ENCODE assay signal across 14 cellular contexts in genomic region chr22:28231423-28231822, GRCh38.
A peak's percentile ranks its signal among the peaks of the same experiment; 100 is the strongest.
DNase-seq lines count a peak whose midpoint lies in the region; TF ChIP-seq lines count a peak whose summit lies in the region.
"Had no signal": no experiment of that assay in that cellular context is flagged by ENCODE, and none has a peak within 500 bp of the region (broad histone marks: within the 10 kb centered on the region; RNA-seq: fewer than 3 reads in every experiment).

No MANE protein-coding gene starts in this region.

- no peaks in the 10 kb centered on the region for H3K36me3 ChIP-seq in mesodermal cell (ENCODE audit: control insufficient read depth, insufficient read depth, low read length)
- H3K36me3 ChIP-seq in CD4-positive, alpha-beta memory T cell (ENCODE audit: insufficient read depth, low read length): no peaks in the 10 kb centered on the region

- no peaks in the 10 kb centered on the region for H3K9me3 ChIP-seq in mesodermal cell (ENCODE audit: control insufficient read depth, low read length)
- H3K9me3 ChIP-seq in CD4-positive, alpha-beta memory T cell (ENCODE audit: control insufficient read depth in 1 of 2, low read length in 2 of 2): no peaks in the 10 kb centered on the region

- no peaks in the 10 kb centered on the region for H3K27me3 ChIP-seq in CD4-positive, alpha-beta memory T cell (ENCODE audit: insufficient read depth, low read length)

- no peak overlapping the region for H3K4me3 Mint-ChIP-seq in CD4-positive, alpha-beta memory T cell
- H3K4me3 Mint-ChIP-seq: CD4-positive, alpha-beta T cell had no signal

- H3K27ac Mint-ChIP-seq in CD4-positive, alpha-beta memory T cell: no peak overlapping the region
- H3K27ac Mint-ChIP-seq: CD4-positive, alpha-beta T cell had no signal

- peaks cover 10% of the 10 kb centered on the region for H3K4me1 ChIP-seq in mesodermal cell (ENCODE audit: control insufficient read depth, insufficient read depth, low read length, poor library complexity, severe bottlenecking)
- no peaks in the 10 kb centered on the region for H3K4me1 ChIP-seq in CD4-positive, alpha-beta memory T cell (ENCODE audit: insufficient read depth, low read length)

- POLR2A ChIA-PET in CD4-positive, alpha-beta memory T cell (lab: Charles Lee; ENCODE audit: partially characterized antibody): no interaction called here

- no peaks in the 10 kb centered on the region for H3K36me3 Mint-ChIP-seq in CD4-positive, alpha-beta memory T cell

- DNase-seq in Caki2 (ENCODE audit: low read depth) (peak; percentile 31), epithelial cell of proximal tubule (ENCODE audit: low read depth) (peak; percentile 80), superior temporal gyrus (ENCODE audit: extremely low spot score) (no peak), G401 (ENCODE audit: low spot score) (no peak), CD1c-positive myeloid dendritic cell (ENCODE audit: extremely low spot score) (no peak)
- DNase-seq in CD4-positive, alpha-beta memory T cell: no peak
- DNase-seq: caudate nucleus; CD4-positive, alpha-beta T cell; islet precursor cell; NK-92 treated with Interleukin-12 subunit alpha and Interleukin-12 subunit beta, amount 100 ng/mL, for 24 hours; stimulated activated CD4-positive, alpha-beta T cell treated with anti-CD3 and anti-CD28 coated beads, Interleukin-4, amount 100 ng/mL, for 24 hours; stimulated activated naive CD8-positive, alpha-beta T cell treated with anti-CD3 and anti-CD28 coated beads, Interleukin-15, Interleukin-2, amounts not matched to agents 100 U/mL and 50 U/mL, for 24 hours had no signal

- H3K4me3 ChIP-seq in epithelial cell of proximal tubule (ENCODE audit: low read depth, low read length): no peak overlapping the region
- no peak overlapping the region for H3K4me3 ChIP-seq in mesodermal cell (ENCODE audit: extremely low read depth, insufficient read depth, low read length, poor library complexity, severe bottlenecking)
- H3K4me3 ChIP-seq in CD4-positive, alpha-beta memory T cell (ENCODE audit: low read length in 2 of 2): no peak overlapping the region

- TF ChIP-seq RAD21 in Ishikawa (IDR thresholded peaks at IDR 0.05; ENCODE audit: low read depth): peak; percentile 9; the same call in 1 of the 2 replicates

- peaks cover 2 to 4% of the 10 kb centered on the region in 2 donors for H3K27me3 Mint-ChIP-seq in CD4-positive, alpha-beta memory T cell
- H3K27me3 Mint-ChIP-seq: CD4-positive, alpha-beta T cell had no signal

- intact Hi-C loops in CD4-positive, alpha-beta memory T cell (cut with micrococcal nuclease): no loop called here

- in situ Hi-C loops in Caki2 (cut with HindIII; ENCODE audit: low pct_unique_long_range_greater_than_20kb, low sequenced_read_pairs) (no loop called here), G401 (cut with HindIII; ENCODE audit: low sequenced_read_pairs) (no loop called here)

- peak overlapping the region; percentile 30 for H3K27ac ChIP-seq in mesodermal cell (ENCODE audit: low read depth, low read length, severe bottlenecking)
- no peak overlapping the region for H3K27ac ChIP-seq in CD4-positive, alpha-beta memory T cell (ENCODE audit: low read depth, low read length)

- H3K9me3 Mint-ChIP-seq in CD4-positive, alpha-beta memory T cell: peaks cover 0 to 2% (median 0%) of the 10 kb centered on the region in 8 donors
- H3K9me3 Mint-ChIP-seq: CD4-positive, alpha-beta T cell had no signal

- TF ChIP-seq EP300 in Ishikawa (IDR thresholded peaks at IDR 0.05; ENCODE audit: borderline replicate concordance): peak; percentile 56; the same call in 1 of the 2 replicates

- no peak for TF ChIP-seq CTCF in epithelial cell of proximal tubule (conservative IDR thresholded peaks at IDR 0.05; ENCODE audit: low read depth, low read length)

- H3K4me1 Mint-ChIP-seq in CD4-positive, alpha-beta memory T cell: no peaks in the 10 kb centered on the region

- CTCF ChIA-PET in CD4-positive, alpha-beta memory T cell (lab: Charles Lee; ENCODE audit: partially characterized antibody): no interaction called here

TF ChIP-seq in Ishikawa, 13 proteins besides CTCF, POLR2A, EP300 and RAD21:
- TF ChIP-seq ZBTB7A (IDR thresholded peaks at IDR 0.05; ENCODE audit: low read depth) (no peak), TCF12 (IDR thresholded peaks at IDR 0.05; ENCODE audit: low read depth) (no peak), EGR1 (IDR thresholded peaks at IDR 0.05) (no peak), TEAD4 (IDR thresholded peaks at IDR 0.05) (peak; percentile 76), YY1 (IDR thresholded peaks at IDR 0.05; ENCODE audit: low read depth) (no peak), FOXM1 (IDR thresholded peaks at IDR 0.05; ENCODE audit: borderline replicate concordance, low read depth) (peak; percentile 59), MAX (IDR thresholded peaks at IDR 0.05) (peak; percentile 43; the same call in 1 of the 2 replicates)

Comparison
In these comparisons a context has a peak if more than half of its experiments do, and no peak if none do; other contexts are left out.
1. DNase-seq: peak in Caki2 (single experiment) and epithelial cell of proximal tubule (single experiment); none in CD4-positive, alpha-beta memory T cell (0 of 5), superior temporal gyrus (single experiment), G401 (single experiment) and CD1c-positive myeloid dendritic cell (single experiment).